In the genomic region with DNA sequence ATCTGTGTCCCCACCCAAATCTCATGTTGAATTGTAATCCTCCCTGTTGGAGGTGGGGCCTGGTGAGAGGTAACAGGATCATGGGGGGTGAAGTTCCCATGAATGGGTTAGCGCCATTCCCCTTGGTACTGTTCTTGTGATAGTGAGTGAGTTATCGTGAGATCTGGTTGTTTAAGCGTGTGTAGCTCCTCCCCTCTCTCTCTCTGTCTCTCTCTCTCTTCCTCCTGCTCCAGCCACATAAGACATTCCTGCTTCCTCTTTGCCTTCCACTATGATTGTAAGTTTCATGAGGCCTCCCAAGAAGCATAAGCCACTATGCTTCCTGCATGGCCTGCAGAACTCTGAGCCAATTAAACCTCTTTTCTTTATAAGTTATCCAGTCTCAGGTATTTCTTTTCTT, we compare ENCODE assay signal across 28 cellular contexts. TPM values are rescaled to one million over a fixed set of nuclear protein-coding genes. Genes with fewer than 3 reads are reported as not detected.
DNase-seq lines count a peak whose midpoint lies in the region; ATAC-seq and TF ChIP-seq lines count a peak whose summit lies in the region.
"Had no signal": no experiment of that assay in that cellular context is flagged by ENCODE, and none has a peak within 500 bp of the region (broad histone marks: within the 10 kb centered on the region; RNA-seq: fewer than 3 reads in every experiment).

No MANE protein-coding gene starts in this region.

- H3K4me1 ChIP-seq in CD8-positive, alpha-beta memory T cell (ENCODE audit: insufficient read depth, low read length), result no peaks in the 10 kb centered on the region
- H3K4me1 ChIP-seq in HEK293 (ENCODE audit: control insufficient read depth, insufficient read depth, low read length) (peaks cover 12% of the 10 kb centered on the region), PC-9 (replicated peaks; ENCODE audit: insufficient read depth) (peaks cover 57% of the 10 kb centered on the region), mesendoderm (ENCODE audit: control insufficient read depth, low read depth, low read length) (peaks cover 5% of the 10 kb centered on the region)
- H3K4me1 ChIP-seq: sigmoid colon had no signal

- POLR2A ChIA-PET in CD8-positive, alpha-beta memory T cell (lab: Charles Lee), result no interaction called here
- POLR2A ChIA-PET in HEK293 (lab: Yijun Ruan, JAX) (no interaction called here), PC-9 (lab: Charles Lee; ENCODE audit: unreplicated experiment) (no interaction called here)

- no peaks in the 10 kb centered on the region for H3K36me3 ChIP-seq in CD8-positive, alpha-beta memory T cell (ENCODE audit: insufficient read depth, low read length)
- H3K36me3 ChIP-seq in HEK293 (ENCODE audit: control insufficient read depth in 2 of 2, insufficient read depth in 1 of 2, low read length in 2 of 2), result no peaks in the 10 kb centered on the region
- H3K36me3 ChIP-seq in PC-9 (ENCODE audit: low read depth), result no peaks in the 10 kb centered on the region
- H3K36me3 ChIP-seq in mesendoderm (ENCODE audit: control insufficient read depth, insufficient read depth, low read length), result no peaks in the 10 kb centered on the region
- H3K36me3 ChIP-seq: BLaER1 treated with 17β-estradiol and CSF1 and Interleukin-3, amounts not matched to agents 10 nM and 100 nM; gastrocnemius medialis; sigmoid colon; transverse colon had no signal

- H2BK5ac ChIP-seq in mesendoderm (ENCODE audit: low read length), result no peak overlapping the region

- no peaks in the 10 kb centered on the region for H3K36me3 Mint-ChIP-seq in CD8-positive, alpha-beta memory T cell
- H3K36me3 Mint-ChIP-seq: activated naive CD4-positive, alpha-beta T cell treated with anti-CD3 and anti-CD28 coated beads, Interleukin-2, amount 50 U/mL, for 24 hours; natural killer cell treated with Interleukin-12 subunit alpha and Interleukin-12 subunit beta and Interleukin-15 and Interleukin-18, amount 100 ng/mL, for 72 hours had no signal

- H2BK15ac ChIP-seq in mesendoderm (replicated peaks; ENCODE audit: low read depth), result no peak overlapping the region

- CTCF ChIA-PET in CD8-positive, alpha-beta memory T cell (lab: Charles Lee), result no interaction called here
- CTCF ChIA-PET in HEK293 (lab: Yijun Ruan, JAX) (interaction anchor here (3.1 kb wide), 1 partner anchor 70 kb away, joined by 12 read pairs; no protein-coding TSS in a partner anchor), PC-9 (lab: Charles Lee) (no interaction called here)

- H3K9me3 Mint-ChIP-seq in CD8-positive, alpha-beta memory T cell, result no peaks in the 10 kb centered on the region
- H3K9me3 Mint-ChIP-seq: activated naive CD4-positive, alpha-beta T cell treated with anti-CD3 and anti-CD28 coated beads, Interleukin-2, amount 50 U/mL, for 24 hours; activated T-helper 17 cell treated with anti-CD3 and anti-CD28 coated beads, Interleukin-2, amount 50 U/mL, for 72 hours; natural killer cell treated with Interleukin-12 subunit alpha and Interleukin-12 subunit beta and Interleukin-15 and Interleukin-18, amount 100 ng/mL, for 72 hours; T-helper 1 cell treated with Interleukin-12 subunit alpha and Interleukin-12 subunit beta and Interleukin-4 antibody, amounts not matched to agents 30 μg/mL and 1 μg/mL, for 36 hours had no signal

- no peak overlapping the region for H2BK120ac ChIP-seq in mesendoderm (ENCODE audit: low read depth, low read length)

- H3K79me1 ChIP-seq in mesendoderm (ENCODE audit: low read length), result no peaks in the 10 kb centered on the region

- no peak overlapping the region for H3K18ac ChIP-seq in mesendoderm (ENCODE audit: low read length)

- no peak overlapping the region for H3K56ac ChIP-seq in mesendoderm (ENCODE audit: low read length)

- H3K4me3 Mint-ChIP-seq in CD8-positive, alpha-beta memory T cell, result no peak overlapping the region
- H3K4me3 Mint-ChIP-seq: activated CD8-positive, alpha-beta T cell treated with anti-CD3 and anti-CD28 coated beads for 36 hours; activated naive CD4-positive, alpha-beta T cell treated with anti-CD3 and anti-CD28 coated beads, Interleukin-2, amount 50 U/mL, for 24 hours; activated T-helper 17 cell treated with anti-CD3 and anti-CD28 coated beads, Interleukin-2, amount 50 U/mL, for 72 hours; natural killer cell treated with Interleukin-12 subunit alpha and Interleukin-12 subunit beta and Interleukin-15 and Interleukin-18, amount 100 ng/mL, for 72 hours; T-helper 1 cell treated with Interleukin-12 subunit alpha and Interleukin-12 subunit beta and Interleukin-4 antibody, amounts not matched to agents 30 μg/mL and 1 μg/mL, for 36 hours had no signal

- no peaks in the 10 kb centered on the region for H3K4me1 Mint-ChIP-seq in CD8-positive, alpha-beta memory T cell
- H3K4me1 Mint-ChIP-seq: activated naive CD4-positive, alpha-beta T cell treated with anti-CD3 and anti-CD28 coated beads, Interleukin-2, amount 50 U/mL, for 24 hours had no signal

- H3K4me3 ChIP-seq in CD8-positive, alpha-beta memory T cell (ENCODE audit: low read length), result no peak overlapping the region
- H3K4me3 ChIP-seq in HEK293 (ENCODE audit: low read depth, low read length), result no peak overlapping the region
- 0 out of 2 replicates have a peak overlapping the region, but pooled peaks have one; percentile 8 for H3K4me3 ChIP-seq in PC-9
- no peak overlapping the region for H3K4me3 ChIP-seq in mesendoderm (ENCODE audit: low read length)
- H3K4me3 ChIP-seq: BLaER1 treated with 17β-estradiol and CSF1 and Interleukin-3, amounts not matched to agents 10 nM and 100 nM; gastrocnemius medialis; GM23248; mucosa of descending colon; sigmoid colon; transverse colon had no signal

- no peak overlapping the region for H4K5ac ChIP-seq in mesendoderm (ENCODE audit: low read length)

- H3K23ac ChIP-seq in mesendoderm (ENCODE audit: low read length), result no peak overlapping the region

- no peak for ATAC-seq in HG02642 (IDR thresholded peaks at IDR 0.05; ENCODE audit: poor library complexity, unreplicated experiment)
- ATAC-seq: activated CD8-positive, alpha-beta T cell treated with anti-CD3 and anti-CD28 coated beads for 36 hours; gastrocnemius medialis; mucosa of descending colon; natural killer cell treated with Interleukin-12 subunit alpha and Interleukin-12 subunit beta and Interleukin-15 and Interleukin-18, amount 100 ng/mL, for 72 hours; Right ventricle myocardium inferior had no signal

- H3K79me2 ChIP-seq in PC-9 (ENCODE audit: low read depth) (no peaks in the 10 kb centered on the region), mesendoderm (ENCODE audit: control insufficient read depth, insufficient read depth, low read length) (no peaks in the 10 kb centered on the region)

- intact Hi-C loops in PC-9 (cut with micrococcal nuclease; ENCODE audit: unreplicated experiment), result no loop called here

- H4K20me1 ChIP-seq in PC-9 (ENCODE audit: insufficient read depth), result no peaks in the 10 kb centered on the region
- H4K20me1 ChIP-seq: BLaER1 treated with 17β-estradiol and CSF1 and Interleukin-3, amounts not matched to agents 10 nM and 100 nM had no signal

- H3K27me3 Mint-ChIP-seq in CD8-positive, alpha-beta memory T cell, result peaks cover 3 to 4% of the 10 kb centered on the region in 2 donors
- H3K27me3 Mint-ChIP-seq: activated CD8-positive, alpha-beta T cell treated with anti-CD3 and anti-CD28 coated beads for 36 hours; activated naive CD4-positive, alpha-beta T cell treated with anti-CD3 and anti-CD28 coated beads, Interleukin-2, amount 50 U/mL, for 24 hours; natural killer cell treated with Interleukin-12 subunit alpha and Interleukin-12 subunit beta and Interleukin-15 and Interleukin-18, amount 100 ng/mL, for 72 hours had no signal

- H3F3A ChIP-seq in PC-9 (ENCODE audit: insufficient read depth, low read depth), result peaks cover 38% of the 10 kb centered on the region

- BruUV-seq in PC-9 (replicated peaks; lab: Mats Ljungman, UMichigan), result no TSS peak

- H3K4me2 ChIP-seq in PC-9, result peak overlapping the region; percentile 62
- no peak overlapping the region for H3K4me2 ChIP-seq in mesendoderm (ENCODE audit: low read length)
- H3K4me2 ChIP-seq: SK-N-SH had no signal

- no peak for TF ChIP-seq CTCF in HEK293 (tag by site-specific recombination; IDR thresholded peaks at IDR 0.05)
- no peak for TF ChIP-seq CTCF in PC-9 (conservative IDR thresholded peaks at IDR 0.05)

- DNase-seq in CD8-positive, alpha-beta memory T cell, result no peak
- DNase-seq in PC-9 (no peak), mesendoderm (peak; percentile 29), NCI-H2196 treated with DMSO at 0.1 percent for 48 hours (lab: John Stamatoyannopoulos, UW; ENCODE audit: unreplicated experiment) (no peak), OCI-M2 (lab: John Stamatoyannopoulos, UW; ENCODE audit: unreplicated experiment) (no peak)
- DNase-seq: activated CD8-positive, alpha-beta T cell treated with anti-CD3 and anti-CD28 coated beads for 36 hours; anterior cingulate cortex; DMS79; effector CD4-positive, alpha-beta T cell; gastrocnemius medialis; GF-D8; GM23248; mucosa of descending colon; NCI-H2029; NCI-H226; sigmoid colon; SK-N-SH; stimulated activated CD4-positive, alpha-beta T cell treated with anti-CD3 and anti-CD28 coated beads, Interleukin-12 subunit alpha, Interleukin-12 subunit beta, amount 100 ng/mL, for 4 hours; stimulated activated CD4-positive, alpha-beta T cell treated with anti-CD3 and anti-CD28 coated beads, Interleukin-2, amount 100 ng/mL, for 48 hours; transverse colon had no signal

- H4K8ac ChIP-seq in mesendoderm (ENCODE audit: low read depth, low read length), result no peak overlapping the region

- no peak overlapping the region for H2AFZ ChIP-seq in PC-9
- H2AFZ ChIP-seq: GM23248 had no signal

- H3K27me3 ChIP-seq in CD8-positive, alpha-beta memory T cell (ENCODE audit: insufficient read depth, low read length, poor library complexity, severe bottlenecking), result no peaks in the 10 kb centered on the region
- H3K27me3 ChIP-seq in PC-9 (ENCODE audit: insufficient read depth, low read depth) (no peaks in the 10 kb centered on the region), mesendoderm (ENCODE audit: insufficient read depth, low read length, poor library complexity) (no peaks in the 10 kb centered on the region)
- H3K27me3 ChIP-seq: BLaER1 treated with 17β-estradiol and CSF1 and Interleukin-3, amounts not matched to agents 10 nM and 100 nM; gastrocnemius medialis; sigmoid colon; transverse colon had no signal

- no CpG with 5 or more reads among the region's 3 CpGs for WGBS in mesendoderm (ENCODE audit: extremely low coverage, insufficient coverage, low lambda C conversion rate)

- no peaks in the 10 kb centered on the region for H3K9me3 ChIP-seq in CD8-positive, alpha-beta memory T cell (ENCODE audit: low read length)
- H3K9me3 ChIP-seq in HEK293 (ENCODE audit: control insufficient read depth, insufficient read depth, low read depth, low read length) (no peaks in the 10 kb centered on the region), PC-9 (ENCODE audit: insufficient read depth, low read depth) (no peaks in the 10 kb centered on the region; the same call in 1 of the 2 replicates)
- H3K9me3 ChIP-seq: gastrocnemius medialis, mucosa of descending colon, sigmoid colon, SK-N-SH, transverse colon had no signal

- no peak overlapping the region for H3K9ac ChIP-seq in mesendoderm (ENCODE audit: low read length)
- H3K9ac ChIP-seq: BLaER1 treated with 17β-estradiol and CSF1 and Interleukin-3, amounts not matched to agents 10 nM and 100 nM; GM23248; SK-N-SH had no signal

- no peak overlapping the region for H3K4ac ChIP-seq in mesendoderm (ENCODE audit: low read depth, low read length)

- peak overlapping the region; percentile 28 for H3K27ac ChIP-seq in CD8-positive, alpha-beta memory T cell (ENCODE audit: low read depth, low read length)
- H3K27ac ChIP-seq in HEK293 (ENCODE audit: extremely low read depth, low read depth, low read length) (no peak overlapping the region), PC-9 (peak overlapping the region; percentile 99), mesendoderm (ENCODE audit: low read depth, low read length) (no peak overlapping the region)
- H3K27ac ChIP-seq: BLaER1 treated with 17β-estradiol and CSF1 and Interleukin-3, amounts not matched to agents 10 nM and 100 nM; gastrocnemius medialis; GM23248; sigmoid colon; transverse colon had no signal

- peak overlapping the region in 1 of 8 donors; percentile 15 for H3K27ac Mint-ChIP-seq in CD8-positive, alpha-beta memory T cell
- H3K27ac Mint-ChIP-seq: activated T-helper 17 cell treated with anti-CD3 and anti-CD28 coated beads, Interleukin-2, amount 50 U/mL, for 72 hours; natural killer cell treated with Interleukin-12 subunit alpha and Interleukin-12 subunit beta and Interleukin-15 and Interleukin-18, amount 100 ng/mL, for 72 hours; T-helper 1 cell treated with Interleukin-12 subunit alpha and Interleukin-12 subunit beta and Interleukin-4 antibody, amounts not matched to agents 30 μg/mL and 1 μg/mL, for 36 hours had no signal

- H2AK5ac ChIP-seq in mesendoderm (ENCODE audit: low read length), result no peak overlapping the region

- no peaks in the 10 kb centered on the region for H3K9me2 ChIP-seq in PC-9 (ENCODE audit: insufficient read depth)
- H3K9me2 ChIP-seq: SK-N-SH had no signal

RNA-seq across cellular contexts. Expression of a gene that starts 28.8 kb away (rescaled TPM):
- 10 to 100 TPM; 21.7 to 21.8 TPM for total RNA-seq in CD8-positive, alpha-beta memory T cell
- 25.4 TPM for polyA plus RNA-seq in CD8-positive, alpha-beta memory T cell
- 24.4 and 45.0 TPM in 2 replicates for total RNA-seq in PC-9 (2021)
- 49.6 TPM for polyA plus RNA-seq in mesendoderm (2013, experiment 1 of 2)
- polyA plus RNA-seq in mesendoderm (2013, experiment 2 of 2), result 50.1 TPM

Comparison
In these comparisons a context has a peak if more than half of its experiments do, and no peak if none do; other contexts are left out.
1. H3K27ac ChIP-seq: peak in CD8-positive, alpha-beta memory T cell (single experiment) and PC-9 (single experiment); none in HEK293 (single experiment) and mesendoderm (single experiment).